8 cellular contexts compared by ENCODE assay signal in genomic region chr20:63101781-63102719, GRCh38.
DNase-seq lines count a peak whose midpoint lies in the region; ATAC-seq, FAIRE-seq and TF ChIP-seq lines count a peak whose summit lies in the region.

No MANE protein-coding gene starts in this region.

- no peak for FAIRE-seq in pancreas (lab: Jason Lieb, UNC)

- ATAC-seq in GM19351 (IDR thresholded peaks at IDR 0.05; ENCODE audit: unreplicated experiment) (peak; percentile 60), PC-3 (peak; percentile 62), Right ventricle myocardium superior (ENCODE audit: poor library complexity) (peak; percentile 75), pancreas (peak; percentile 56 to 75 (median 73))

- H3K9me3 ChIP-seq in PC-3 (ENCODE audit: low read length) (no peaks in the 10 kb centered on the region), pancreas (no peaks in the 10 kb centered on the region), tibial nerve (peaks cover 0 to 7% (median 0%) of the 10 kb centered on the region in 4 donors)

- H3K27ac ChIP-seq in PC-3 (ENCODE audit: low read length) (no peak overlapping the region), pancreas (no peak overlapping the region), tibial nerve (peak overlapping the region in 3 of 4 donors; percentile 33 to 79 (median 63))

- H3K4me1 ChIP-seq in PC-3 (ENCODE audit: insufficient read depth, low read length), result peaks cover 8% of the 10 kb centered on the region; the same call in 1 of the 2 replicates
- H3K4me1 ChIP-seq in pancreas, result no peaks in the 10 kb centered on the region
- H3K4me1 ChIP-seq in tibial nerve, result peaks cover 0 to 8% (median 0%) of the 10 kb centered on the region in 4 donors

- TF ChIP-seq CTCF in AG04449 (IDR thresholded peaks at IDR 0.05; ENCODE audit: insufficient read depth, low read length, missing control alignments) (no peak), PC-3 (conservative IDR thresholded peaks at IDR 0.05; ENCODE audit: low read depth, low read length) (no peak), pancreas (IDR thresholded peaks at IDR 0.05) (no peak), tibial nerve (IDR thresholded peaks at IDR 0.05) (no peak)

- H3K4me3 ChIP-seq in AG04449 (ENCODE audit: low read depth, low read length), result peak overlapping the region; percentile 63
- H3K4me3 ChIP-seq in PC-3 (ENCODE audit: low read length), result peak overlapping the region; percentile 81
- peak overlapping the region; percentile 33 to 65 (median 44) for H3K4me3 ChIP-seq in pancreas
- peak overlapping the region; percentile 51 to 73 (median 64) for H3K4me3 ChIP-seq in tibial nerve

- TF ChIP-seq POLR2A in tibial nerve (IDR thresholded peaks at IDR 0.05), result no peak

- H3K4me2 ChIP-seq in PC-3 (ENCODE audit: low read length), result peak overlapping the region; percentile 96

- CTCF ChIA-PET in AG04449 (lab: Yijun Ruan, JAX) (no interaction called here), PC-3 (lab: Charles Lee) (no interaction called here)

- no peaks in the 10 kb centered on the region for H3K9me2 ChIP-seq in PC-3 (replicated peaks; ENCODE audit: low read length)

- 0 to 1% methylated on average over 92 to 100 of the region's 100 CpGs for WGBS in pancreas, 2 donors
- 0% methylated on average over 73 to 77 of the region's 100 CpGs for WGBS in tibial nerve, 2 donors

- intact Hi-C loops in PC-3 (cut with micrococcal nuclease), result no loop called here
- intact Hi-C loops in Right ventricle myocardium superior (cut with DNase I), result no loop called here
- intact Hi-C loops in pancreas (cut with DNase I), result no loop called here

- H2AFZ ChIP-seq in PC-3 (ENCODE audit: low read length), result peak overlapping the region; percentile 87

- peak overlapping the region; percentile 65 for H3K9ac ChIP-seq in PC-3 (ENCODE audit: low read length)

- H3K36me3 ChIP-seq in PC-3 (ENCODE audit: low read depth, low read length), result no peaks in the 10 kb centered on the region
- H3K36me3 ChIP-seq in pancreas, result no peaks in the 10 kb centered on the region
- H3K36me3 ChIP-seq in tibial nerve, result no peaks in the 10 kb centered on the region

- TF ChIP-seq EP300 in tibial nerve (IDR thresholded peaks at IDR 0.05), result no peak

- POLR2A ChIA-PET in AG04449 (lab: Yijun Ruan, JAX), result no interaction called here
- POLR2A ChIA-PET in PC-3 (lab: Charles Lee; ENCODE audit: unreplicated experiment), result interaction anchor here (0.6 kb wide), 1 partner anchor 229 kb away, joined by 12 read pairs; no protein-coding TSS in a partner anchor

- no peaks in the 10 kb centered on the region for H3F3A ChIP-seq in PC-3 (ENCODE audit: low read length, unreplicated experiment)

- no TSS peak for BruUV-seq in PC-3 (replicated peaks; lab: Mats Ljungman, UMichigan)

- peaks cover 12% of the 10 kb centered on the region for H3K27me3 ChIP-seq in PC-3 (ENCODE audit: low read length)
- H3K27me3 ChIP-seq in pancreas, result no peaks in the 10 kb centered on the region
- peaks cover 0 to 44% of the 10 kb centered on the region in 2 donors for H3K27me3 ChIP-seq in tibial nerve

- DNase-seq in AG04449 (ENCODE audit: low read depth, low spot score), result no peak
- DNase-seq in PC-3, result peak; percentile 26
- peak; percentile 34 to 63 (median 36) for DNase-seq in activated naive CD4-positive, alpha-beta T cell (lab: John Stamatoyannopoulos, UW)
- DNase-seq in Right ventricle myocardium superior, result peak; percentile 55
- peak in 2 of 6 donors; percentile 59 to 71 for DNase-seq in pancreas
- DNase-seq in tibial nerve (ENCODE audit: low spot score in 2 of 2), result peak in 1 of 2 donors; percentile 11
- no peak for DNase-seq in NK-92 treated with Interleukin-12 subunit alpha and Interleukin-12 subunit beta, amount 100 ng/mL, for 24 hours (lab: John Stamatoyannopoulos, UW)

- no peaks in the 10 kb centered on the region for H4K20me1 ChIP-seq in PC-3 (ENCODE audit: low read length)

- no peaks in the 10 kb centered on the region for H3K79me2 ChIP-seq in PC-3 (ENCODE audit: low read length)

Comparison
In these comparisons a context has a peak if more than half of its experiments do, and no peak if none do; other contexts are left out.
1. DNase-seq: peak in PC-3 (single experiment), activated naive CD4-positive, alpha-beta T cell (4 of 4) and Right ventricle myocardium superior (single experiment); none in AG04449 (single experiment) and NK-92 treated with Interleukin-12 subunit alpha and Interleukin-12 subunit beta, amount 100 ng/mL, for 24 hours (single experiment).
2. H3K27ac ChIP-seq: peak in tibial nerve (3 of 4); none in PC-3 (single experiment) and pancreas (0 of 4).
3. Peak in every context shown above with its lines, with median percentiles within 50 percentile points of each other: H3K4me3 ChIP-seq and ATAC-seq.